11 cellular contexts compared by ENCODE assay signal in genomic region chr1:157776971-157777386, GRCh38. TPM values are rescaled to one million over a fixed set of nuclear protein-coding genes. Genes with fewer than 3 reads are reported as not detected.
DNase-seq lines count a peak whose midpoint lies in the region; ATAC-seq and TF ChIP-seq lines count a peak whose summit lies in the region.
"Had no signal": no experiment of that assay in that cellular context is flagged by ENCODE, and none has a peak within 500 bp of the region (broad histone marks: within the 10 kb centered on the region; RNA-seq: fewer than 3 reads in every experiment).

TSS of gene FCRL2 (minus strand) at chr1:157777132. CDS start at chr1:157777073, 59 bp downstream.

- H3K4me3 Mint-ChIP-seq in stimulated activated effector memory CD8-positive, alpha-beta T cell treated with anti-CD3 and anti-CD28 coated beads, Interleukin-12 subunit alpha, Interleukin-12 subunit beta, amount 100 ng/mL, for 72 hours = no peak within 1 kb of the TSS
- no peak within 1 kb of the TSS for H3K4me3 Mint-ChIP-seq in glutamatergic neuron (ENCODE audit: unreplicated experiment)

- H3K27ac Mint-ChIP-seq in stimulated activated effector memory CD8-positive, alpha-beta T cell treated with anti-CD3 and anti-CD28 coated beads, Interleukin-12 subunit alpha, Interleukin-12 subunit beta, amount 100 ng/mL, for 72 hours = no peak within 1 kb of the TSS
- H3K27ac Mint-ChIP-seq in glutamatergic neuron (ENCODE audit: unreplicated experiment) = no peak within 1 kb of the TSS

- DNase-seq in NAMALWA (ENCODE audit: low spot score) = peak; percentile 54
- DNase-seq in stimulated activated effector memory CD8-positive, alpha-beta T cell treated with anti-CD3 and anti-CD28 coated beads, Interleukin-12 subunit alpha, Interleukin-12 subunit beta, amount 100 ng/mL, for 72 hours (ENCODE audit: low spot score in 2 of 2) = no peak
- no peak for DNase-seq in OCI-M2 (lab: John Stamatoyannopoulos, UW; ENCODE audit: unreplicated experiment)
- no peak for DNase-seq in glutamatergic neuron
- no peak for DNase-seq in DMS79 treated with DMSO at 0.1 percent for 48 hours (lab: John Stamatoyannopoulos, UW)
- DNase-seq: adrenal gland, DMS79, NCI-H2171 had no signal

- H3K9me3 Mint-ChIP-seq in stimulated activated effector memory CD8-positive, alpha-beta T cell treated with anti-CD3 and anti-CD28 coated beads, Interleukin-12 subunit alpha, Interleukin-12 subunit beta, amount 100 ng/mL, for 72 hours = no peaks in the 10 kb centered on the region
- no peaks in the 10 kb centered on the region for H3K9me3 Mint-ChIP-seq in glutamatergic neuron (ENCODE audit: unreplicated experiment)

- H3K27me3 Mint-ChIP-seq in glutamatergic neuron (ENCODE audit: unreplicated experiment) = no peaks in the 10 kb centered on the region

- ATAC-seq in GM19043 (IDR thresholded peaks at IDR 0.05; ENCODE audit: low read depth, unreplicated experiment) = peak; percentile 55
- ATAC-seq in HG02840 (IDR thresholded peaks at IDR 0.05; ENCODE audit: low FRiP score, unreplicated experiment) = peak; percentile 64
- ATAC-seq in stimulated activated effector memory CD8-positive, alpha-beta T cell treated with anti-CD3 and anti-CD28 coated beads, Interleukin-12 subunit alpha, Interleukin-12 subunit beta, amount 100 ng/mL, for 72 hours = peak; percentile 24

- no peak for TF ChIP-seq CTCF in glutamatergic neuron (IDR thresholded peaks at IDR 0.05; ENCODE audit: partially characterized antibody, unreplicated experiment)

- no peaks in the 10 kb centered on the region for H3K36me3 Mint-ChIP-seq in stimulated activated effector memory CD8-positive, alpha-beta T cell treated with anti-CD3 and anti-CD28 coated beads, Interleukin-12 subunit alpha, Interleukin-12 subunit beta, amount 100 ng/mL, for 72 hours
- H3K36me3 Mint-ChIP-seq in glutamatergic neuron (ENCODE audit: unreplicated experiment) = no peaks in the 10 kb centered on the region

- H3K4me1 Mint-ChIP-seq in stimulated activated effector memory CD8-positive, alpha-beta T cell treated with anti-CD3 and anti-CD28 coated beads, Interleukin-12 subunit alpha, Interleukin-12 subunit beta, amount 100 ng/mL, for 72 hours = peaks cover 17% of the 10 kb centered on the region
- H3K4me1 Mint-ChIP-seq in glutamatergic neuron (ENCODE audit: low read depth, unreplicated experiment) = peaks cover 6% of the 10 kb centered on the region

RNA-seq across cellular contexts. Expression of gene FCRL2, which starts in this region (rescaled TPM):
- total RNA-seq in glutamatergic neuron (ENCODE audit: unreplicated experiment) = not detected
- total RNA-seq: adrenal gland, HT1080 had no signal
